ENCODE assay signal across 2 cellular contexts in the genomic region with DNA sequence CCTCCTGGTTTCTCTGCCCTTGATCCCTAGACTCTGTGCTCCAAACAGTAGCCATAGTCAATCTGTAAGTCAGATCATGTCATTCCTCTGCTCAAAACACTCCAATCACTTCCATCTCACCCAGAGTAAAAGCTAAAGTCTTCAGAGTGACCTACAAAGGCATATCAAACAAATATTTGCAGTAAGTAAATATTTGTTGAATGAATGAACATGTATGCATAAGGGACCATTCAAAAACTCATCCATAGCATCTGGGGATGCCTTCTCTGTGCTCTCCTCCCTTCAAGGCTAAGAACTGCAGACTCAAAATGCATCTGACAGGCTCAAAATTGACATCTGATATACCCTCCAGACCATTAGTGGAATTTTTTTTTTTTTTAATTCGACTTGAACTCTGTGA.
TF ChIP-seq lines count a peak whose summit lies in the region.

No MANE protein-coding gene starts in this region.

TF ChIP-seq in HepG2, 621 proteins besides CTCF, POLR2A, EP300 and RAD21:
- no peak for TF ChIP-seq SOX6 (IDR thresholded peaks at IDR 0.05)
- TF ChIP-seq SOX6 (CRISPR knock-in tag; IDR thresholded peaks at IDR 0.05) = no peak
- TF ChIP-seq MZF1 (CRISPR knock-in tag; IDR thresholded peaks at IDR 0.05; ENCODE audit: borderline replicate concordance) = no peak
- TF ChIP-seq CREB3 (CRISPR knock-in tag; IDR thresholded peaks at IDR 0.05) = no peak
- TF ChIP-seq HES4 (CRISPR knock-in tag; IDR thresholded peaks at IDR 0.05; ENCODE audit: borderline replicate concordance) = no peak
- TF ChIP-seq NR2F6 (IDR thresholded peaks at IDR 0.05) = no peak
- no peak for TF ChIP-seq NR2F6 (CRISPR knock-in tag; IDR thresholded peaks at IDR 0.05)
- no peak for TF ChIP-seq NRL (CRISPR knock-in tag; IDR thresholded peaks at IDR 0.05; ENCODE audit: borderline replicate concordance)
- TF ChIP-seq MATR3 (CRISPR knock-in tag; IDR thresholded peaks at IDR 0.05) = no peak
- TF ChIP-seq, protein P1, sequence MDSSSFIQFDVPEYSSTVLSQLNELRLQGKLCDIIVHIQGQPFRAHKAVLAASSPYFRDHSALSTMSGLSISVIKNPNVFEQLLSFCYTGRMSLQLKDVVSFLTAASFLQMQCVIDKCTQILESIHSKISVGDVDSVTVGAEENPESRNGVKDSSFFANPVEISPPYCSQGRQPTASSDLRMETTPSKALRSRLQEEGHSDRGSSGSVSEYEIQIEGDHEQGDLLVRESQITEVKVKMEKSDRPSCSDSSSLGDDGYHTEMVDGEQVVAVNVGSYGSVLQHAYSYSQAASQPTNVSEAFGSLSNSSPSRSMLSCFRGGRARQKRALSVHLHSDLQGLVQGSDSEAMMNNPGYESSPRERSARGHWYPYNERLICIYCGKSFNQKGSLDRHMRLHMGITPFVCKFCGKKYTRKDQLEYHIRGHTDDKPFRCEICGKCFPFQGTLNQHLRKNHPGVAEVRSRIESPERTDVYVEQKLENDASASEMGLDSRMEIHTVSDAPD (CRISPR knock-in tag; IDR thresholded peaks at IDR 0.05) = no peak
- TF ChIP-seq ZNF432 (CRISPR knock-in tag; IDR thresholded peaks at IDR 0.05; ENCODE audit: borderline replicate concordance) = no peak
- no peak for TF ChIP-seq ZNF343 (CRISPR knock-in tag; IDR thresholded peaks at IDR 0.05)
- no peak for TF ChIP-seq GATAD2A (CRISPR knock-in tag; IDR thresholded peaks at IDR 0.05)
- TF ChIP-seq NPAS2 (CRISPR knock-in tag; IDR thresholded peaks at IDR 0.05; ENCODE audit: borderline replicate concordance) = no peak
- no peak for TF ChIP-seq TIGD3 (CRISPR knock-in tag; IDR thresholded peaks at IDR 0.05; ENCODE audit: borderline replicate concordance)
- no peak for TF ChIP-seq BRCA1 (CRISPR knock-in tag; IDR thresholded peaks at IDR 0.05)
- no peak for TF ChIP-seq PLRG1 (conservative IDR thresholded peaks at IDR 0.05)
- no peak for TF ChIP-seq ADNP (CRISPR knock-in tag; IDR thresholded peaks at IDR 0.05)
- no peak for TF ChIP-seq XBP1 (CRISPR knock-in tag; IDR thresholded peaks at IDR 0.05)
TF ChIP-seq in HepG2: peak in this region for 0.

TF ChIP-seq in HEK293, 187 proteins besides CTCF, POLR2A, EP300 and RAD21:
- TF ChIP-seq, protein P2, sequence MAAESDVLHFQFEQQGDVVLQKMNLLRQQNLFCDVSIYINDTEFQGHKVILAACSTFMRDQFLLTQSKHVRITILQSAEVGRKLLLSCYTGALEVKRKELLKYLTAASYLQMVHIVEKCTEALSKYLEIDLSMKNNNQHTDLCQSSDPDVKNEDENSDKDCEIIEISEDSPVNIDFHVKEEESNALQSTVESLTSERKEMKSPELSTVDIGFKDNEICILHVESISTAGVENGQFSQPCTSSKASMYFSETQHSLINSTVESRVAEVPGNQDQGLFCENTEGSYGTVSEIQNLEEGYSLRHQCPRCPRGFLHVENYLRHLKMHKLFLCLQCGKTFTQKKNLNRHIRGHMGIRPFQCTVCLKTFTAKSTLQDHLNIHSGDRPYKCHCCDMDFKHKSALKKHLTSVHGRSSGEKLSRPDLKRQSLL (tag by site-specific recombination; IDR thresholded peaks at IDR 0.05) = no peak
- TF ChIP-seq ZBTB17 (tag by site-specific recombination; IDR thresholded peaks at IDR 0.05) = peak; percentile 42; the same call in 1 of the 2 replicates
